8 cellular contexts compared by ENCODE assay signal in the genomic region with DNA sequence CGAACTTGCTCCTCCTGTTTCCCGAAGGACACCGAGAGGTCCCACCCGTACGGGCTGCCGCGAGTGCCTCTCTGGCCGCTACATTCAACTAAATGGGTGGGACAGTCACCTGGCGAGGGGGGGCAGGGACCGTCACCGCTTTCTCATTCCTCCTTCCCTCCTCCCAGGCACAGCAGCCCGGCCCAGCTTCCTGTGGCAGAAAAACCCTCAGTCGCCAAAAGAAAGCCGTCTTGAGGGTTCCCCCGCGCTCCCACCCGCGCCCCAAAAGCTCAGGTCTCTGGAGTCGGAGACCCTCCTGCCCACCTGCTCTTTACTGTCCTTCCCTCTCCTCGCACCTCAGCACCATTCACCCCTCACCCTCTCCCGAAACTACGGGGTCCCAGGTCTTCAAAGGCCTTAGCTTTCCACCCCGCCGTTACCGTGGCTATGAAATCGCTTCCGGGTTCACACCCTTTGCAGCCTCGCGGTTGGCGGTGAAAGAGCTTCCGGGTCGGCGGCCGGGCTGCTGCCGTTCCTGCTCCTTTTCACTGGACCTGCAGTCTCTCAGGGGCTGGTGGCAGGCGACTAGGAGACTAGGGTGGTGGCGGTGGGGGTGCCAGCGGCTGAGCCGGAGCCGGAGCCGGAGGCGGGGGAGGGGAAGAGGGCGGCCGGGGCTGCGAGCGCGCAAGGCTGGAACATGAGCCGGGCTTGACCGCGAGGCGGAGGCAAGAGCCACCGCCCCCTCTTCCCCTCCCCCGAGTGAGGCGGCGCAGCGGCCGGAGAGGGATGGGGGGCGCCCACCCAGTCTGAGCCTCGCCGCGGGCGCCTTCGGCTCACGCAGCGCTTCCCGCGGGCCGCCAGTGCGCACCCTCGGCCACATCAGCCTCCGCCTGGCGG. TPM values are rescaled to one million over a fixed set of nuclear protein-coding genes. Genes with fewer than 3 reads are reported as not detected.
DNase-seq lines count a peak whose midpoint lies in the region; ATAC-seq and TF ChIP-seq lines count a peak whose summit lies in the region.

A gene with protein sequence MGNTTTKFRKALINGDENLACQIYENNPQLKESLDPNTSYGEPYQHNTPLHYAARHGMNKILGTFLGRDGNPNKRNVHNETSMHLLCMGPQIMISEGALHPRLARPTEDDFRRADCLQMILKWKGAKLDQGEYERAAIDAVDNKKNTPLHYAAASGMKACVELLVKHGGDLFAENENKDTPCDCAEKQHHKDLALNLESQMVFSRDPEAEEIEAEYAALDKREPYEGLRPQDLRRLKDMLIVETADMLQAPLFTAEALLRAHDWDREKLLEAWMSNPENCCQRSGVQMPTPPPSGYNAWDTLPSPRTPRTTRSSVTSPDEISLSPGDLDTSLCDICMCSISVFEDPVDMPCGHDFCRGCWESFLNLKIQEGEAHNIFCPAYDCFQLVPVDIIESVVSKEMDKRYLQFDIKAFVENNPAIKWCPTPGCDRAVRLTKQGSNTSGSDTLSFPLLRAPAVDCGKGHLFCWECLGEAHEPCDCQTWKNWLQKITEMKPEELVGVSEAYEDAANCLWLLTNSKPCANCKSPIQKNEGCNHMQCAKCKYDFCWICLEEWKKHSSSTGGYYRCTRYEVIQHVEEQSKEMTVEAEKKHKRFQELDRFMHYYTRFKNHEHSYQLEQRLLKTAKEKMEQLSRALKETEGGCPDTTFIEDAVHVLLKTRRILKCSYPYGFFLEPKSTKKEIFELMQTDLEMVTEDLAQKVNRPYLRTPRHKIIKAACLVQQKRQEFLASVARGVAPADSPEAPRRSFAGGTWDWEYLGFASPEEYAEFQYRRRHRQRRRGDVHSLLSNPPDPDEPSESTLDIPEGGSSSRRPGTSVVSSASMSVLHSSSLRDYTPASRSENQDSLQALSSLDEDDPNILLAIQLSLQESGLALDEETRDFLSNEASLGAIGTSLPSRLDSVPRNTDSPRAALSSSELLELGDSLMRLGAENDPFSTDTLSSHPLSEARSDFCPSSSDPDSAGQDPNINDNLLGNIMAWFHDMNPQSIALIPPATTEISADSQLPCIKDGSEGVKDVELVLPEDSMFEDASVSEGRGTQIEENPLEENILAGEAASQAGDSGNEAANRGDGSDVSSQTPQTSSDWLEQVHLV (plus strand): TSS at position 488 of the 876 bp plus-strand sequence. CDS start 49,005 bp downstream, outside the sequence.
A gene (minus strand): TSS at position 428 of the 876 bp plus-strand sequence. CDS start 3,779 bp downstream, outside the sequence.

- H3K4me3 ChIP-seq in epithelial cell of proximal tubule (ENCODE audit: low read depth, low read length): peak within 1 kb of the TSS; percentile 96
- peak within 1 kb of the TSS; percentile 87 to 98 for H3K4me3 ChIP-seq in mucosa of rectum (ENCODE audit: low read length in 2 of 2)

- no peaks in the 10 kb centered on the region for H3K9me3 Mint-ChIP-seq in IgD-negative memory B cell

- peak within 1 kb of the TSS; percentile 99 to 100 (median 100) for H3K4me3 Mint-ChIP-seq in IgD-negative memory B cell

- peaks cover 3 to 6% of the 10 kb centered on the region in 2 donors for H3K36me3 ChIP-seq in mucosa of rectum (ENCODE audit: control insufficient read depth in 2 of 2, insufficient read depth in 2 of 2, low read length in 2 of 2)

- H3K27me3 ChIP-seq in mucosa of rectum (ENCODE audit: control insufficient read depth in 2 of 2, insufficient read depth in 2 of 2, low read length in 2 of 2): no peaks in the 10 kb centered on the region

- peak within 1 kb of the TSS; percentile 91 to 92 for H3K27ac ChIP-seq in mucosa of rectum (ENCODE audit: low read depth in 2 of 2, low read length in 2 of 2)

- H3K9me3 ChIP-seq in mucosa of rectum (ENCODE audit: control insufficient read depth in 2 of 2, low read length in 2 of 2): no peaks in the 10 kb centered on the region

- ATAC-seq in GM21529 (IDR thresholded peaks at IDR 0.05; ENCODE audit: unreplicated experiment): peak; percentile 83

- peak within 1 kb of the TSS; percentile 100 for H3K27ac Mint-ChIP-seq in IgD-negative memory B cell

- H3K9ac ChIP-seq in mucosa of rectum (ENCODE audit: low read depth in 1 of 2, low read length in 2 of 2): peak within 1 kb of the TSS; percentile 90 to 95

- peak; percentile 14 for TF ChIP-seq CTCF in epithelial cell of proximal tubule (conservative IDR thresholded peaks at IDR 0.05; ENCODE audit: low read depth, low read length)

- H3K4me1 ChIP-seq in mucosa of rectum (ENCODE audit: control insufficient read depth in 2 of 2, insufficient read depth in 2 of 2, low read length in 2 of 2): peaks cover 15 to 23% of the 10 kb centered on the region in 2 donors

- H3K4me1 Mint-ChIP-seq in IgD-negative memory B cell: peaks cover 32 to 38% (median 33%) of the 10 kb centered on the region in 3 donors

- H3K27me3 Mint-ChIP-seq in IgD-negative memory B cell: no peaks in the 10 kb centered on the region

- peak; percentile 68 for DNase-seq in DMS153 (lab: John Stamatoyannopoulos, UW)
- DNase-seq in OCI-M2 (lab: John Stamatoyannopoulos, UW; ENCODE audit: unreplicated experiment): peak; percentile 32
- peak; percentile 80 for DNase-seq in activated T-cell treated with anti-CD3 and anti-CD28 coated beads for 48 hours (ENCODE audit: low read depth)
- no peak for DNase-seq in epithelial cell of proximal tubule (ENCODE audit: low read depth)
- peak; percentile 70 for DNase-seq in stimulated activated CD8-positive, alpha-beta memory T cell treated with anti-CD3 and anti-CD28 coated beads, Interleukin-7, amount 100 ng/mL, for 24 hours (ENCODE audit: low read depth)

- H3K36me3 Mint-ChIP-seq in IgD-negative memory B cell: peaks cover 3% of the 10 kb centered on the region

RNA-seq across cellular contexts. Expression of the first gene that starts in this region (rescaled TPM):
- 4.4 TPM for polyA plus RNA-seq in IgD-negative memory B cell
- 20.9 and 27.3 TPM in 2 replicates for total RNA-seq in epithelial cell of proximal tubule

RNA-seq across cellular contexts. Expression of the second gene that starts in this region (rescaled TPM):
- 15.6 TPM for polyA plus RNA-seq in IgD-negative memory B cell
- total RNA-seq in epithelial cell of proximal tubule: 29.0 and 45.3 TPM in 2 replicates
